8 cellular contexts compared by ENCODE assay signal in the genomic region with DNA sequence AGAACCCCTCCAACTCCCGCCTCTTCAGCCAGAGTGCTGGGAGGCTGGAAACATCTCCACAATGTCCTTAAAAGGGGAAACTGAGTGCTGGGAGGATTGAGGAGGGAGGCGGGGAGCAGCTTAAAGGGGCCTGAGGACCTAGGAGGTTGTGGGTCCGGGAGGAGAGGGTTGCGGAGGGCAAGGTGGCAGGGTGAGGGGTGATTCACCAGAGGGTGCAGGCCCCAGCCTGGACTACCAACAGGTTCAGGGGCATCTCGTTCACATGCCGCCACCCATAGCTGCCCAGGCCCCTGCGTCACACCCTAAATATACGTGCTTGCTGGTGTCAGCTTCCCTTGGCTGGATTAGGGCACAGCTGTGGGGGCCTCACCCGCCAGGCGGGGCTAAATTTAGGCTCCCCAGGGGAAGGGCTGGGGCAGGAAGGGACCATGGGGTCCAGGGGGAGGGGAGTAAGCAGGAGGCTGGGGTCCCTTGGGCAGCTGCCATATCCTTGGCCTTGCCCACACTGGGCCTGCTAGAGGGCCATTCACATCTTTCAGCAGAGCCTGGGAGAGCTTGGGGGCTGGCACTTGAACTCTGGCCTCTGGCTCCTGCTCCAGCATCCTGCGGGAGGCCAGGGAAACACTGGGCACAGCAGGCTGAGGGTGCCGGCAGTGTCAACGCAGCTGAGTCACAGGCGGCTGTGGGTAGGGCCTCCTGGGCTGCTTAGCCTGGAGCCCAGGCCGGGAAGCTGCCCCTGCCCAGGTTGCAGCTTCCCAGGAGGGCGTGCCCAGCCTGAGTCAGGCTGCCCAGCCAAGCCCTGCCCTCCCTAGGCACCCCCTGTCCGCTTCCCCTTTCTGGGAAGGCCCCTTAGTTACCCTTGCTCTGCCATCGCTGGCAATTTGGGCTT. TPM values are rescaled to one million over a fixed set of nuclear protein-coding genes. Genes with fewer than 3 reads are reported as not detected.
DNase-seq lines count a peak whose midpoint lies in the region; ATAC-seq lines count a peak whose summit lies in the region.

No MANE protein-coding gene starts in this region.

- intact Hi-C loops in activated T-helper 1 cell treated with anti-CD3 and anti-CD28 coated beads, Interleukin-12 subunit alpha, Interleukin-12 subunit beta, Interleukin-2, Interleukin-4 antibody, amounts not matched to agents 30 ng/mL and 10 ng/mL and 1 ng/mL, durations not matched to agents 14 hours and 24 hours and 36 hours (cut with micrococcal nuclease): loop anchor here (5.0 kb wide), 1 partner anchor 240 kb away; no protein-coding TSS in a partner anchor
- intact Hi-C loops in Right ventricle myocardium inferior (cut with DNase I): no loop called here

- peaks cover 26% of the 10 kb centered on the region for H3K36me3 ChIP-seq in rectal smooth muscle tissue (ENCODE audit: control insufficient read depth, insufficient read depth, low read length)

- peak overlapping the region; percentile 87 for H3K9ac ChIP-seq in rectal smooth muscle tissue (ENCODE audit: low read length)

- peaks cover 22% of the 10 kb centered on the region for H3K36me3 Mint-ChIP-seq in activated T-helper 1 cell treated with anti-CD3 and anti-CD28 coated beads, Interleukin-12 subunit alpha, Interleukin-12 subunit beta, Interleukin-2, Interleukin-4 antibody, amounts not matched to agents 30 ng/mL and 10 ng/mL and 1 ng/mL, durations not matched to agents 14 hours and 24 hours and 36 hours (ENCODE audit: low read depth)

- H3K27ac Mint-ChIP-seq in activated T-helper 1 cell treated with anti-CD3 and anti-CD28 coated beads, Interleukin-12 subunit alpha, Interleukin-12 subunit beta, Interleukin-2, Interleukin-4 antibody, amounts not matched to agents 30 ng/mL and 10 ng/mL and 1 ng/mL, durations not matched to agents 14 hours and 24 hours and 36 hours: peak overlapping the region; percentile 83

- in situ Hi-C loops in G401 (cut with HindIII; ENCODE audit: low sequenced_read_pairs): no loop called here

- peak overlapping the region; percentile 86 for H3K4me3 ChIP-seq in rectal smooth muscle tissue (ENCODE audit: low read length)

- H3K4me1 ChIP-seq in rectal smooth muscle tissue (ENCODE audit: control insufficient read depth, insufficient read depth, low read length): peaks cover 22% of the 10 kb centered on the region

- peak; percentile 19 for ATAC-seq in Right ventricle myocardium inferior
- no peak for ATAC-seq in HG02610 (IDR thresholded peaks at IDR 0.05; ENCODE audit: unreplicated experiment)
- no peak for ATAC-seq in GM21526 (IDR thresholded peaks at IDR 0.05; ENCODE audit: low FRiP score, unreplicated experiment)

- H3K27me3 ChIP-seq in rectal smooth muscle tissue (ENCODE audit: control insufficient read depth, insufficient read depth, low read length): no peaks in the 10 kb centered on the region

- H3K27me3 Mint-ChIP-seq in activated T-helper 1 cell treated with anti-CD3 and anti-CD28 coated beads, Interleukin-12 subunit alpha, Interleukin-12 subunit beta, Interleukin-2, Interleukin-4 antibody, amounts not matched to agents 30 ng/mL and 10 ng/mL and 1 ng/mL, durations not matched to agents 14 hours and 24 hours and 36 hours (ENCODE audit: insufficient read depth): peaks cover 1% of the 10 kb centered on the region

- H3K4me3 Mint-ChIP-seq in activated T-helper 1 cell treated with anti-CD3 and anti-CD28 coated beads, Interleukin-12 subunit alpha, Interleukin-12 subunit beta, Interleukin-2, Interleukin-4 antibody, amounts not matched to agents 30 ng/mL and 10 ng/mL and 1 ng/mL, durations not matched to agents 14 hours and 24 hours and 36 hours: peak overlapping the region; percentile 92

- peaks cover 40% of the 10 kb centered on the region for H3K4me1 Mint-ChIP-seq in activated T-helper 1 cell treated with anti-CD3 and anti-CD28 coated beads, Interleukin-12 subunit alpha, Interleukin-12 subunit beta, Interleukin-2, Interleukin-4 antibody, amounts not matched to agents 30 ng/mL and 10 ng/mL and 1 ng/mL, durations not matched to agents 14 hours and 24 hours and 36 hours (ENCODE audit: low read depth)

- DNase-seq in DMS53 (lab: John Stamatoyannopoulos, UW) (peak; percentile 90), LoVo (ENCODE audit: low spot score) (peak; percentile 79), Right ventricle myocardium inferior (ENCODE audit: missing footprints) (peak; percentile 87), G401 (ENCODE audit: low spot score) (no peak)
- DNase-seq in activated T-helper 1 cell treated with anti-CD3 and anti-CD28 coated beads, Interleukin-12 subunit alpha, Interleukin-12 subunit beta, Interleukin-2, Interleukin-4 antibody, amounts not matched to agents 30 ng/mL and 10 ng/mL and 1 ng/mL, durations not matched to agents 14 hours and 24 hours and 36 hours (ENCODE audit: low spot score): no peak

- peak overlapping the region; percentile 98 for H3K27ac ChIP-seq in rectal smooth muscle tissue (ENCODE audit: low read depth, low read length)

- H3K9me3 Mint-ChIP-seq in activated T-helper 1 cell treated with anti-CD3 and anti-CD28 coated beads, Interleukin-12 subunit alpha, Interleukin-12 subunit beta, Interleukin-2, Interleukin-4 antibody, amounts not matched to agents 30 ng/mL and 10 ng/mL and 1 ng/mL, durations not matched to agents 14 hours and 24 hours and 36 hours: no peaks in the 10 kb centered on the region

RNA-seq across cellular contexts. Expression of a gene that starts 1.3 kb away (rescaled TPM):
- 168 and 178 TPM in 2 replicates for total RNA-seq in activated T-helper 1 cell treated with anti-CD3 and anti-CD28 coated beads, Interleukin-12 subunit alpha, Interleukin-12 subunit beta, Interleukin-2, Interleukin-4 antibody, amounts not matched to agents 30 ng/mL and 10 ng/mL and 1 ng/mL, durations not matched to agents 14 hours and 24 hours and 36 hours
- total RNA-seq in Right ventricle myocardium inferior: 61.0 TPM
- total RNA-seq in G401 (2014; rRNA removed; shearing (Covaris generic)): 8.7 and 16.5 TPM in 2 replicates

RNA-seq across cellular contexts. Expression of a gene that starts 4.8 kb away (rescaled TPM):
- total RNA-seq in activated T-helper 1 cell treated with anti-CD3 and anti-CD28 coated beads, Interleukin-12 subunit alpha, Interleukin-12 subunit beta, Interleukin-2, Interleukin-4 antibody, amounts not matched to agents 30 ng/mL and 10 ng/mL and 1 ng/mL, durations not matched to agents 14 hours and 24 hours and 36 hours: 50.4 and 50.6 TPM in 2 replicates
- 45.1 TPM for total RNA-seq in Right ventricle myocardium inferior
- 28.1 and 58.6 TPM in 2 replicates for total RNA-seq in G401 (2014; rRNA removed; shearing (Covaris generic))

RNA-seq across cellular contexts. Expression of a gene that starts 6.8 kb away (rescaled TPM):
- total RNA-seq in activated T-helper 1 cell treated with anti-CD3 and anti-CD28 coated beads, Interleukin-12 subunit alpha, Interleukin-12 subunit beta, Interleukin-2, Interleukin-4 antibody, amounts not matched to agents 30 ng/mL and 10 ng/mL and 1 ng/mL, durations not matched to agents 14 hours and 24 hours and 36 hours: 94.6 and 96.9 TPM in 2 replicates
- total RNA-seq in Right ventricle myocardium inferior: 23.3 TPM
- 72.3 and 72.7 TPM in 2 replicates for total RNA-seq in G401 (2014; rRNA removed; shearing (Covaris generic))

RNA-seq across cellular contexts. Expression of a gene that starts 18.5 kb away (rescaled TPM):
- 1.6 and 2.0 TPM in 2 replicates for total RNA-seq in activated T-helper 1 cell treated with anti-CD3 and anti-CD28 coated beads, Interleukin-12 subunit alpha, Interleukin-12 subunit beta, Interleukin-2, Interleukin-4 antibody, amounts not matched to agents 30 ng/mL and 10 ng/mL and 1 ng/mL, durations not matched to agents 14 hours and 24 hours and 36 hours
- total RNA-seq in Right ventricle myocardium inferior: 0.43 TPM
- total RNA-seq in G401 (2014; rRNA removed; shearing (Covaris generic)): 0.12 TPM in 1 of 2 replicates, not detected in the other

RNA-seq across cellular contexts. Expression of a gene that starts 19.0 kb away (rescaled TPM):
- total RNA-seq in activated T-helper 1 cell treated with anti-CD3 and anti-CD28 coated beads, Interleukin-12 subunit alpha, Interleukin-12 subunit beta, Interleukin-2, Interleukin-4 antibody, amounts not matched to agents 30 ng/mL and 10 ng/mL and 1 ng/mL, durations not matched to agents 14 hours and 24 hours and 36 hours: 97.9 and 103 TPM in 2 replicates
- 72.3 TPM for total RNA-seq in Right ventricle myocardium inferior
- total RNA-seq in G401 (2014; rRNA removed; shearing (Covaris generic)): 32.5 and 53.2 TPM in 2 replicates

Comparison
In these comparisons a context has a peak if more than half of its experiments do, and no peak if none do; other contexts are left out.
1. DNase-seq: peak in DMS53 (single experiment), LoVo (single experiment) and Right ventricle myocardium inferior (single experiment); none in activated T-helper 1 cell treated with anti-CD3 and anti-CD28 coated beads, Interleukin-12 subunit alpha, Interleukin-12 subunit beta, Interleukin-2, Interleukin-4 antibody, amounts not matched to agents 30 ng/mL and 10 ng/mL and 1 ng/mL, durations not matched to agents 14 hours and 24 hours and 36 hours (single experiment) and G401 (single experiment).